In genomic region chr2:23351388-23352141, GRCh38 we compare ENCODE assay signal across 8 cellular contexts. TPM values are rescaled to one million over a fixed set of nuclear protein-coding genes. Genes with fewer than 3 reads are reported as not detected.
DNase-seq lines count a peak whose midpoint lies in the region; ATAC-seq and TF ChIP-seq lines count a peak whose summit lies in the region.

No MANE protein-coding gene starts in this region.

- peak overlapping the region; percentile 37; the same call in 1 of the 2 replicates for H2AFZ ChIP-seq in PC-3 (ENCODE audit: low read length)

- peaks cover 28 to 31% of the 10 kb centered on the region in 2 donors for H3K27me3 Mint-ChIP-seq in CD4-positive, alpha-beta memory T cell
- peaks cover 41% of the 10 kb centered on the region for H3K27me3 Mint-ChIP-seq in progenitor cell of endocrine pancreas

- no peak overlapping the region for H3K4me3 ChIP-seq in CD4-positive, alpha-beta memory T cell (ENCODE audit: low read length in 2 of 2)
- H3K4me3 ChIP-seq in PC-3 (ENCODE audit: low read length) = no peak overlapping the region

- CTCF ChIA-PET in CD4-positive, alpha-beta memory T cell (lab: Charles Lee; ENCODE audit: partially characterized antibody) = interaction anchor here (0.6 to 1.5 kb wide), 3 partner anchors 10 to 15 kb away, joined by 3 to 4 read pairs (median 3); no protein-coding TSS in a partner anchor
- CTCF ChIA-PET in PC-3 (lab: Charles Lee) = no interaction called here

- no peak overlapping the region for H3K4me2 ChIP-seq in PC-3 (ENCODE audit: low read length)

- TF ChIP-seq CTCF in PC-3 (conservative IDR thresholded peaks at IDR 0.05; ENCODE audit: low read depth, low read length) (peak; percentile 74), progenitor cell of endocrine pancreas (IDR thresholded peaks at IDR 0.05; ENCODE audit: unreplicated experiment) (peak; percentile 95)

- no peaks in the 10 kb centered on the region for H3F3A ChIP-seq in PC-3 (ENCODE audit: low read length, unreplicated experiment)

- BruUV-seq in PC-3 (replicated peaks; lab: Mats Ljungman, UMichigan) = no TSS peak

- no peaks in the 10 kb centered on the region for H3K79me2 ChIP-seq in PC-3 (ENCODE audit: low read length)

- no peaks in the 10 kb centered on the region for H3K9me3 ChIP-seq in CD4-positive, alpha-beta memory T cell (ENCODE audit: control insufficient read depth in 1 of 2, low read length in 2 of 2)
- no peaks in the 10 kb centered on the region for H3K9me3 ChIP-seq in PC-3 (ENCODE audit: low read length)

- intact Hi-C loops in CD4-positive, alpha-beta memory T cell (cut with micrococcal nuclease) = no loop called here
- intact Hi-C loops in PC-3 (cut with micrococcal nuclease) = no loop called here
- intact Hi-C loops in left cardiac atrium (cut with DNase I) = loop anchor here in 1 of 2 donors (5.0 to 10.0 kb wide), 2 partner anchors 449 to 997 kb away; no protein-coding TSS in a partner anchor

- peaks cover 0 to 2% (median 0%) of the 10 kb centered on the region in 8 donors for H3K9me3 Mint-ChIP-seq in CD4-positive, alpha-beta memory T cell
- no peaks in the 10 kb centered on the region for H3K9me3 Mint-ChIP-seq in progenitor cell of endocrine pancreas (ENCODE audit: low read depth)

- H3K27me3 ChIP-seq in CD4-positive, alpha-beta memory T cell (ENCODE audit: insufficient read depth, low read length) = no peaks in the 10 kb centered on the region
- peaks cover 35% of the 10 kb centered on the region for H3K27me3 ChIP-seq in PC-3 (ENCODE audit: low read length)

- no peak overlapping the region for H3K27ac ChIP-seq in CD4-positive, alpha-beta memory T cell (ENCODE audit: low read depth, low read length)
- no peak overlapping the region for H3K27ac ChIP-seq in PC-3 (ENCODE audit: low read length)

- no peaks in the 10 kb centered on the region for H3K9me2 ChIP-seq in PC-3 (replicated peaks; ENCODE audit: low read length)

- DNase-seq in CD4-positive, alpha-beta memory T cell = peak in 3 of 5 donors; percentile 10 to 14 (median 11)
- DNase-seq in GM19240 (ENCODE audit: insufficient read length, low spot score) (peak; percentile 82), PC-3 (peak; percentile 69), left cardiac atrium (peak; percentile 91), progenitor cell of endocrine pancreas (ENCODE audit: low spot score, unreplicated experiment) (peak; percentile 57), OCI-M2 (lab: John Stamatoyannopoulos, UW; ENCODE audit: unreplicated experiment) (no peak)
- peak; percentile 64 for DNase-seq in activated naive CD4-positive, alpha-beta T cell treated with anti-CD3 and anti-CD28 coated beads, Interleukin-2, amount 50 U/mL, for 16 hours

- H3K36me3 Mint-ChIP-seq in CD4-positive, alpha-beta memory T cell = no peaks in the 10 kb centered on the region
- H3K36me3 Mint-ChIP-seq in progenitor cell of endocrine pancreas (ENCODE audit: insufficient read depth) = no peaks in the 10 kb centered on the region

- ATAC-seq in HG03196 (IDR thresholded peaks at IDR 0.05; ENCODE audit: unreplicated experiment) (peak; percentile 96), PC-3 (peak; percentile 93), left cardiac atrium (peak; percentile 93 to 95)

- H4K20me1 ChIP-seq in PC-3 (ENCODE audit: low read length) = no peaks in the 10 kb centered on the region

- no peaks in the 10 kb centered on the region for H3K4me1 ChIP-seq in CD4-positive, alpha-beta memory T cell (ENCODE audit: insufficient read depth, low read length)
- H3K4me1 ChIP-seq in PC-3 (ENCODE audit: insufficient read depth, low read length) = no peaks in the 10 kb centered on the region

- POLR2A ChIA-PET in CD4-positive, alpha-beta memory T cell (lab: Charles Lee; ENCODE audit: partially characterized antibody) = no interaction called here
- POLR2A ChIA-PET in PC-3 (lab: Charles Lee; ENCODE audit: unreplicated experiment) = no interaction called here

- H3K4me1 Mint-ChIP-seq in CD4-positive, alpha-beta memory T cell = peaks cover 0 to 3% (median 0%) of the 10 kb centered on the region in 4 donors
- no peaks in the 10 kb centered on the region for H3K4me1 Mint-ChIP-seq in progenitor cell of endocrine pancreas (ENCODE audit: low read depth)

- H3K4me3 Mint-ChIP-seq in CD4-positive, alpha-beta memory T cell = peak overlapping the region in 1 of 8 donors; percentile 31
- H3K4me3 Mint-ChIP-seq in progenitor cell of endocrine pancreas (ENCODE audit: low read depth) = no peak overlapping the region

- H3K36me3 ChIP-seq in CD4-positive, alpha-beta memory T cell (ENCODE audit: insufficient read depth, low read length) = no peaks in the 10 kb centered on the region
- H3K36me3 ChIP-seq in PC-3 (ENCODE audit: low read depth, low read length) = no peaks in the 10 kb centered on the region

- H3K27ac Mint-ChIP-seq in CD4-positive, alpha-beta memory T cell = no peak overlapping the region
- H3K27ac Mint-ChIP-seq in progenitor cell of endocrine pancreas = no peak overlapping the region

- no peak overlapping the region for H3K9ac ChIP-seq in PC-3 (ENCODE audit: low read length)

RNA-seq across cellular contexts. Expression of gene KLHL29, which starts 33.4 kb away (rescaled TPM):
- total RNA-seq in CD4-positive, alpha-beta memory T cell = 1 to 10 TPM; 1.9 to 2.4 TPM
- under 1 TPM in 1 of 2 donors, not detected in 1; 0.24 TPM for polyA plus RNA-seq in CD4-positive, alpha-beta memory T cell
- total RNA-seq in PC-3 (2014; rRNA removed) (2.6 and 3.1 TPM in 2 replicates), left cardiac atrium (1 to 10 TPM; 1.3 to 3.3 TPM), progenitor cell of endocrine pancreas (4.4 and 5.5 TPM in 2 replicates)
